Comparison of ENCODE assay signal across 2 cellular contexts in the genomic region with DNA sequence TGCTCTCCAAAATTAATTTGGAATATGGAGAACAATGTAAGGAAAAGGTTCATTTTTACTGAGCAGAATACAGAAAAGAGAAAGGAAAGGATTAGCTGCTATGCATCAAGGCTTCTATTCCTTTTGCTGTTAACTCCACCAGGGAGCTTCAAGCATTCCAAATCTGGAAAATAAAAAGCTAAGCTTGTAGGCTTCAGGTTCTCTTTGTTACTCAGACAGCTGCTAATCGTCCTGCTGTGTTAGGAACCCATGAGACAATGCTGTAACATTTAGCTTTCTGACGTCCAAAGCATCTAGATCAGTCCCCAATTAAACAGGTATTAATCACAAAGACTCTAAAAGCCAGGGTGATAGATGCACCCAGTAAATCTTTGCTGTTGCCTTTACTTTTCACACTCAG.
TF ChIP-seq lines count a peak whose summit lies in the region.

No MANE protein-coding gene starts in this region.

TF ChIP-seq in H1, 55 proteins besides CTCF, POLR2A, EP300 and RAD21 (continued from another document and continues in another):
- TF ChIP-seq NANOG (IDR thresholded peaks at IDR 0.05; ENCODE audit: insufficient read depth, low read depth, low read length, poor library complexity, severe bottlenecking): peak; percentile 99
- TF ChIP-seq CREB1 (IDR thresholded peaks at IDR 0.05): peak; percentile 47; the same call in 1 of the 2 replicates
- TF ChIP-seq CHD1 (IDR thresholded peaks at IDR 0.05; ENCODE audit: low read depth, low read length): no peak
- TF ChIP-seq, protein P1, sequence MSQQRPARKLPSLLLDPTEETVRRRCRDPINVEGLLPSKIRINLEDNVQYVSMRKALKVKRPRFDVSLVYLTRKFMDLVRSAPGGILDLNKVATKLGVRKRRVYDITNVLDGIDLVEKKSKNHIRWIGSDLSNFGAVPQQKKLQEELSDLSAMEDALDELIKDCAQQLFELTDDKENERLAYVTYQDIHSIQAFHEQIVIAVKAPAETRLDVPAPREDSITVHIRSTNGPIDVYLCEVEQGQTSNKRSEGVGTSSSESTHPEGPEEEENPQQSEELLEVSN (IDR thresholded peaks at IDR 0.05): no peak
- TF ChIP-seq CHD7 (IDR thresholded peaks at IDR 0.05; ENCODE audit: insufficient replicate concordance, low read length): peak; percentile 86
- TF ChIP-seq BCL11A (IDR thresholded peaks at IDR 0.05; ENCODE audit: low read depth in 2 of 2, low read length in 2 of 2): peak in 1 of 2 experiments; percentile 17
- TF ChIP-seq TAF7 (optimal IDR thresholded peaks at IDR 0.05; ENCODE audit: borderline replicate concordance, low read depth, low read length): no peak
- TF ChIP-seq GTF2F1 (IDR thresholded peaks at IDR 0.05; ENCODE audit: borderline replicate concordance, low read depth, low read length): no peak
- TF ChIP-seq KDM1A (IDR thresholded peaks at IDR 0.05; ENCODE audit: borderline replicate concordance, low read length): no peak
- TF ChIP-seq ASH2L (IDR thresholded peaks at IDR 0.05; ENCODE audit: low read length): no peak
- TF ChIP-seq POLR2AphosphoS5 (IDR thresholded peaks at IDR 0.05; ENCODE audit: low read depth, low read length): peak; percentile 58; the same call in 1 of the 2 replicates
- peak; percentile 14; the same call in 1 of the 2 replicates for TF ChIP-seq POU5F1 (IDR thresholded peaks at IDR 0.05; ENCODE audit: low read depth, low read length)
- no peak; a peak in 1 of 4 replicates for TF ChIP-seq HDAC2 (IDR thresholded peaks at IDR 0.05; ENCODE audit: borderline replicate concordance in 1 of 2, low read depth in 2 of 2, low read length in 2 of 2)
- peak; percentile 62; the same call in 1 of the 2 replicates for TF ChIP-seq TEAD4 (IDR thresholded peaks at IDR 0.05; ENCODE audit: low read depth, low read length)
- TF ChIP-seq TCF12 (IDR thresholded peaks at IDR 0.05; ENCODE audit: low read depth, low read length): peak; percentile 94
- TF ChIP-seq CHD2 (IDR thresholded peaks at IDR 0.05; ENCODE audit: low read length): no peak
- TF ChIP-seq RXRA (IDR thresholded peaks at IDR 0.05; ENCODE audit: insufficient read depth, low read depth, low read length): no peak

TF ChIP-seq in HEK293T, 16 proteins besides CTCF, POLR2A, EP300 and RAD21 (continued from another document):
- no peak for TF ChIP-seq FOXA1 (IDR thresholded peaks at IDR 0.05)
- TF ChIP-seq ELF4 (IDR thresholded peaks at IDR 0.05): no peak
